ENCODE assay signal across 14 cellular contexts in genomic region chr4:3243066-3243775, GRCh38. TPM values are rescaled to one million over a fixed set of nuclear protein-coding genes. Genes with fewer than 3 reads are reported as not detected.
A peak's percentile ranks its signal among the peaks of the same experiment; 100 is the strongest.
DNase-seq lines count a peak whose midpoint lies in the region; ATAC-seq lines count a peak whose summit lies in the region.
"Had no signal": no experiment of that assay in that cellular context is flagged by ENCODE, and none has a peak within 500 bp of the region (broad histone marks: within the 10 kb centered on the region; RNA-seq: fewer than 3 reads in every experiment).

No MANE protein-coding gene starts in this region.

- no peaks in the 10 kb centered on the region for H3K27me3 Mint-ChIP-seq in activated CD4-positive, alpha-beta T cell treated with anti-CD3 and anti-CD28 coated beads, Interleukin-2, amount 10 ng/mL, durations not matched to agents 7 days and 5 days
- H3K27me3 Mint-ChIP-seq in activated CD4-positive, alpha-beta memory T cell treated with anti-CD3 and anti-CD28 coated beads, Interleukin-2, amount 10 ng/mL, durations not matched to agents 7 days and 5 days = no peaks in the 10 kb centered on the region
- H3K27me3 Mint-ChIP-seq in naive thymus-derived CD4-positive, alpha-beta T cell = no peaks in the 10 kb centered on the region

- H3K4me3 ChIP-seq in naive thymus-derived CD4-positive, alpha-beta T cell (ENCODE audit: low read length) = no peak overlapping the region
- H3K4me3 ChIP-seq: neural progenitor cell had no signal

- peaks cover 3 to 4% of the 10 kb centered on the region in 2 donors for H3K4me1 ChIP-seq in naive thymus-derived CD4-positive, alpha-beta T cell (ENCODE audit: control insufficient read depth in 2 of 2, insufficient read depth in 2 of 2, low read length in 2 of 2)

- peaks cover 19% of the 10 kb centered on the region for H3K4me1 Mint-ChIP-seq in activated CD4-positive, alpha-beta T cell treated with anti-CD3 and anti-CD28 coated beads, Interleukin-2, amount 10 ng/mL, durations not matched to agents 7 days and 5 days
- peaks cover 18% of the 10 kb centered on the region for H3K4me1 Mint-ChIP-seq in activated CD4-positive, alpha-beta memory T cell treated with anti-CD3 and anti-CD28 coated beads, Interleukin-2, amount 10 ng/mL, durations not matched to agents 7 days and 5 days
- H3K4me1 Mint-ChIP-seq in naive thymus-derived CD4-positive, alpha-beta T cell = peaks cover 2 to 18% (median 15%) of the 10 kb centered on the region in 7 donors

- POLR2A ChIA-PET in activated CD4-positive, alpha-beta T cell treated with anti-CD3 and anti-CD28 coated beads, Interleukin-2, amount 10 ng/mL, durations not matched to agents 7 days and 5 days (lab: Charles Lee) = no interaction called here
- POLR2A ChIA-PET in activated CD4-positive, alpha-beta memory T cell treated with anti-CD3 and anti-CD28 coated beads, Interleukin-2, amount 10 ng/mL, durations not matched to agents 7 days and 5 days (lab: Charles Lee) = interaction anchor here (0.7 to 1.5 kb wide), 2 partner anchors 41 to 49 kb away, joined by 3 to 4 read pairs; no protein-coding TSS in a partner anchor
- POLR2A ChIA-PET in naive thymus-derived CD4-positive, alpha-beta T cell (lab: Charles Lee) = interaction anchor here (1.0 to 1.1 kb wide), 2 partner anchors 53 to 60 kb away, joined by 3 to 4 read pairs; no protein-coding TSS in a partner anchor

- no peaks in the 10 kb centered on the region for H3K27me3 ChIP-seq in naive thymus-derived CD4-positive, alpha-beta T cell (ENCODE audit: control insufficient read depth in 2 of 2, insufficient read depth in 2 of 2, low read length in 2 of 2)
- H3K27me3 ChIP-seq: neural progenitor cell had no signal

- ATAC-seq in naive thymus-derived CD4-positive, alpha-beta T cell = no peak
- ATAC-seq in HG02870 (IDR thresholded peaks at IDR 0.05; ENCODE audit: unreplicated experiment) = no peak
- ATAC-seq: Right ventricle myocardium inferior had no signal

- peaks cover 0 to 35% (median 0%) of the 10 kb centered on the region in 3 experiments for H3K36me3 ChIP-seq in naive thymus-derived CD4-positive, alpha-beta T cell (ENCODE audit: control insufficient read depth in 2 of 3, insufficient read depth in 3 of 3, low read length in 3 of 3)
- H3K36me3 ChIP-seq: neural progenitor cell had no signal

- H3K27ac Mint-ChIP-seq in activated CD4-positive, alpha-beta T cell treated with anti-CD3 and anti-CD28 coated beads, Interleukin-2, amount 10 ng/mL, durations not matched to agents 7 days and 5 days = peak overlapping the region; percentile 71
- H3K27ac Mint-ChIP-seq in activated CD4-positive, alpha-beta memory T cell treated with anti-CD3 and anti-CD28 coated beads, Interleukin-2, amount 10 ng/mL, durations not matched to agents 7 days and 5 days = no peak overlapping the region
- peak overlapping the region in 6 of 9 donors; percentile 7 to 80 (median 50) for H3K27ac Mint-ChIP-seq in naive thymus-derived CD4-positive, alpha-beta T cell
- H3K27ac Mint-ChIP-seq: neural progenitor cell had no signal

- no peak overlapping the region for H3K4me3 Mint-ChIP-seq in activated CD4-positive, alpha-beta T cell treated with anti-CD3 and anti-CD28 coated beads, Interleukin-2, amount 10 ng/mL, durations not matched to agents 7 days and 5 days
- no peak overlapping the region for H3K4me3 Mint-ChIP-seq in activated CD4-positive, alpha-beta memory T cell treated with anti-CD3 and anti-CD28 coated beads, Interleukin-2, amount 10 ng/mL, durations not matched to agents 7 days and 5 days
- H3K4me3 Mint-ChIP-seq in naive thymus-derived CD4-positive, alpha-beta T cell = no peak overlapping the region
- H3K4me3 Mint-ChIP-seq: neural progenitor cell had no signal

- no peak overlapping the region for H3K27ac ChIP-seq in naive thymus-derived CD4-positive, alpha-beta T cell (ENCODE audit: low read depth, low read length)
- H3K27ac ChIP-seq: neural progenitor cell, WERI-Rb-1 had no signal

- no peaks in the 10 kb centered on the region for H3K9me3 Mint-ChIP-seq in activated CD4-positive, alpha-beta T cell treated with anti-CD3 and anti-CD28 coated beads, Interleukin-2, amount 10 ng/mL, durations not matched to agents 7 days and 5 days
- H3K9me3 Mint-ChIP-seq in activated CD4-positive, alpha-beta memory T cell treated with anti-CD3 and anti-CD28 coated beads, Interleukin-2, amount 10 ng/mL, durations not matched to agents 7 days and 5 days = no peaks in the 10 kb centered on the region
- peaks cover 0 to 1% (median 0%) of the 10 kb centered on the region in 11 donors for H3K9me3 Mint-ChIP-seq in naive thymus-derived CD4-positive, alpha-beta T cell
- H3K9me3 Mint-ChIP-seq: neural progenitor cell had no signal

- intact Hi-C loops in naive thymus-derived CD4-positive, alpha-beta T cell (cut with micrococcal nuclease) = loop anchor here (5.0 to 10.0 kb wide), 3 partner anchors 48 to 59 kb away; no protein-coding TSS in a partner anchor

- CTCF ChIA-PET in activated CD4-positive, alpha-beta T cell treated with anti-CD3 and anti-CD28 coated beads, Interleukin-2, amount 10 ng/mL, durations not matched to agents 7 days and 5 days (lab: Charles Lee) = interaction anchor here (1.5 kb wide), 1 partner anchor 9 kb away, joined by 3 read pairs; no protein-coding TSS in a partner anchor
- CTCF ChIA-PET in activated CD4-positive, alpha-beta memory T cell treated with anti-CD3 and anti-CD28 coated beads, Interleukin-2, amount 10 ng/mL, durations not matched to agents 7 days and 5 days (lab: Charles Lee) = interaction anchor here (3.3 kb wide), 1 partner anchor 51 kb away, joined by 17 read pairs; no protein-coding TSS in a partner anchor
- CTCF ChIA-PET in naive thymus-derived CD4-positive, alpha-beta T cell (lab: Charles Lee) = interaction anchor here (0.7 to 1.0 kb wide), 2 partner anchors 103 to 237 kb away, joined by 3 read pairs; no protein-coding TSS in a partner anchor

- DNase-seq in activated CD4-positive, alpha-beta T cell treated with anti-CD3 and anti-CD28 coated beads, Interleukin-2, amount 10 ng/mL, durations not matched to agents 7 days and 5 days = peak; percentile 40
- DNase-seq in activated CD4-positive, alpha-beta T cell treated with anti-CD3 and anti-CD28 coated beads for 4 hours = no peak
- DNase-seq in ELF-1 (ENCODE audit: low read depth, low spot score) (peak; percentile 17), amniotic stem cell (lab: John Stamatoyannopoulos, UW) (no peak)
- peak; percentile 54 for DNase-seq in activated CD4-positive, alpha-beta memory T cell treated with anti-CD3 and anti-CD28 coated beads, Interleukin-2, amount 10 ng/mL, durations not matched to agents 7 days and 5 days
- DNase-seq in naive thymus-derived CD4-positive, alpha-beta T cell = peak in 5 of 9 donors; percentile 10 to 30 (median 19)
- DNase-seq in central memory CD4-positive, alpha-beta T cell = no peak
- DNase-seq: effector CD8-positive, alpha-beta T cell; head of caudate nucleus; NCI-H1105; WERI-Rb-1 had no signal

- peaks cover 4% of the 10 kb centered on the region for H3K36me3 Mint-ChIP-seq in activated CD4-positive, alpha-beta T cell treated with anti-CD3 and anti-CD28 coated beads, Interleukin-2, amount 10 ng/mL, durations not matched to agents 7 days and 5 days (ENCODE audit: low read depth)
- peaks cover 1% of the 10 kb centered on the region for H3K36me3 Mint-ChIP-seq in activated CD4-positive, alpha-beta memory T cell treated with anti-CD3 and anti-CD28 coated beads, Interleukin-2, amount 10 ng/mL, durations not matched to agents 7 days and 5 days (ENCODE audit: low read depth)
- H3K36me3 Mint-ChIP-seq in naive thymus-derived CD4-positive, alpha-beta T cell = peaks cover 0 to 6% (median 0%) of the 10 kb centered on the region in 5 donors

- H3K9me3 ChIP-seq in naive thymus-derived CD4-positive, alpha-beta T cell (ENCODE audit: control insufficient read depth in 2 of 3, low read length in 3 of 3) = no peaks in the 10 kb centered on the region

RNA-seq across cellular contexts. Expression of gene MSANTD1, which starts 5.7 kb away (rescaled TPM):
- under 1 TPM; 0.87 to 0.94 TPM for total RNA-seq in activated CD4-positive, alpha-beta T cell treated with anti-CD3 and anti-CD28 coated beads, Interleukin-2, amount 10 ng/mL, durations not matched to agents 7 days and 5 days
- total RNA-seq in activated CD4-positive, alpha-beta memory T cell treated with anti-CD3 and anti-CD28 coated beads, Interleukin-2, amount 10 ng/mL, durations not matched to agents 7 days and 5 days = under 1 TPM; 0.60 to 0.65 TPM
- 1 to 10 TPM; 1.4 to 2.7 (median 2.3) TPM for total RNA-seq in naive thymus-derived CD4-positive, alpha-beta T cell
- polyA plus RNA-seq in naive thymus-derived CD4-positive, alpha-beta T cell = not detected

RNA-seq across cellular contexts. Expression of gene RGS12, which starts 49.6 kb away (rescaled TPM):
- total RNA-seq in activated CD4-positive, alpha-beta T cell treated with anti-CD3 and anti-CD28 coated beads, Interleukin-2, amount 10 ng/mL, durations not matched to agents 7 days and 5 days = 10 to 100 TPM in 1 of 2 experiments, 1 to 10 TPM in 1; 9.7 to 10.9 TPM
- total RNA-seq in activated CD4-positive, alpha-beta memory T cell treated with anti-CD3 and anti-CD28 coated beads, Interleukin-2, amount 10 ng/mL, durations not matched to agents 7 days and 5 days = 1 to 10 TPM; 7.4 to 7.5 TPM
- 10 to 100 TPM in 1 of 5 experiments, 1 to 10 TPM in 4; 2.5 to 13.3 (median 7.5) TPM for total RNA-seq in naive thymus-derived CD4-positive, alpha-beta T cell
- polyA plus RNA-seq in naive thymus-derived CD4-positive, alpha-beta T cell = 10 to 100 TPM in 1 of 2 donors, 1 to 10 TPM in 1; 6.6 to 16.0 TPM

Comparison
In these comparisons a context has a peak if more than half of its experiments do, and no peak if none do; other contexts are left out.
1. DNase-seq: peak in activated CD4-positive, alpha-beta T cell treated with anti-CD3 and anti-CD28 coated beads, Interleukin-2, amount 10 ng/mL, durations not matched to agents 7 days and 5 days (single experiment), ELF-1 (single experiment), activated CD4-positive, alpha-beta memory T cell treated with anti-CD3 and anti-CD28 coated beads, Interleukin-2, amount 10 ng/mL, durations not matched to agents 7 days and 5 days (single experiment) and naive thymus-derived CD4-positive, alpha-beta T cell (5 of 9); none in activated CD4-positive, alpha-beta T cell treated with anti-CD3 and anti-CD28 coated beads for 4 hours (0 of 2), central memory CD4-positive, alpha-beta T cell (single experiment) and amniotic stem cell (single experiment).